In the genomic region with DNA sequence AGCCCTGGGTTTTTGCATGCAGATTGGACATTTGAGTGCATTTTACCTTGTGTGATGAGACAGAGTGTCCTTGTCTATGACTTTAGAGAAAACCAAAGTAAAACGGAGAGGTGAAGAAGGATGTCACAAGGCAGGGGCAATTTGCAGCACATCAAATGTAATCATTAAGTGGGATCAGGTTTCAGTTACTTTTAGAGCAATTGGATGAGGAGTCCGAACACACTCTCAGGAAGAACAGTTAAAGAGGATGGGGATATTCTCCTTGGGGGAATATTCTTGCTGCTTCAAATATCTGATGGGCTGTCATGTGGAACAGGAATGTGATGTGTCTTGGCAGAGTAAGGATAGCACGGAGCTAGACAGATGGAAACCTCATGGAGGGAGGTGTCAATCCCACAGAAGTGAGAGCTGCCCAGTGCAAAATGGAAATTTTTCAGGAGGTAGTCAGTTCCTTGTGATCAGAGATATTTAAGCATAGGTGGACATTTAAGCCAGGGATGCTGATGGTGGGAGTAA, we compare ENCODE assay signal across 1 cellular context.
TF ChIP-seq lines count a peak whose summit lies in the region.

No MANE protein-coding gene starts in this region.

TF ChIP-seq in HepG2, 621 proteins besides CTCF, POLR2A, EP300 and RAD21:
- TF ChIP-seq REPIN1 (CRISPR knock-in tag; IDR thresholded peaks at IDR 0.05; ENCODE audit: borderline replicate concordance, low read depth) (no peak), ZSCAN21 (CRISPR knock-in tag; IDR thresholded peaks at IDR 0.05; ENCODE audit: borderline replicate concordance) (no peak), MAFG (CRISPR knock-in tag; IDR thresholded peaks at IDR 0.05) (no peak), ZNF614 (CRISPR knock-in tag; IDR thresholded peaks at IDR 0.05; ENCODE audit: borderline replicate concordance) (no peak), HNF1B (CRISPR knock-in tag; IDR thresholded peaks at IDR 0.05) (no peak), SOX5 (CRISPR knock-in tag; IDR thresholded peaks at IDR 0.05; ENCODE audit: borderline replicate concordance) (no peak)
TF ChIP-seq in HepG2: peak in this region for 0.
